Comparison of ENCODE assay signal across 1 cellular context in genomic region chr5:109668668-109669422, GRCh38.
TF ChIP-seq lines count a peak whose summit lies in the region.

No MANE protein-coding gene starts in this region.

TF ChIP-seq in GM23338, 12 proteins besides CTCF, POLR2A, EP300 and RAD21 (continued from another document):
- no peak for TF ChIP-seq REST (IDR thresholded peaks at IDR 0.05; ENCODE audit: unreplicated experiment)
- no peak for TF ChIP-seq JUNB (IDR thresholded peaks at IDR 0.05; ENCODE audit: unreplicated experiment)
- no peak for TF ChIP-seq CREB1 (CRISPR knock-in tag; IDR thresholded peaks at IDR 0.05; ENCODE audit: low read depth)
- TF ChIP-seq ETS1 (IDR thresholded peaks at IDR 0.05) = no peak
- TF ChIP-seq ZNF331 (CRISPR knock-in tag; IDR thresholded peaks at IDR 0.05; ENCODE audit: low read depth) = no peak
- no peak for TF ChIP-seq EZH2phosphoT487 (IDR thresholded peaks at IDR 0.05; ENCODE audit: unreplicated experiment)
- TF ChIP-seq NANOG (IDR thresholded peaks at IDR 0.05; ENCODE audit: borderline replicate concordance) = no peak
- TF ChIP-seq ZNF114 (CRISPR knock-in tag; IDR thresholded peaks at IDR 0.05) = no peak
- no peak for TF ChIP-seq POLR2AphosphoS5 (IDR thresholded peaks at IDR 0.05; ENCODE audit: low read depth)
- TF ChIP-seq EZH2 (IDR thresholded peaks at IDR 0.05; ENCODE audit: low read depth, unreplicated experiment) = no peak
